1 cellular context compared by ENCODE assay signal in the genomic region with DNA sequence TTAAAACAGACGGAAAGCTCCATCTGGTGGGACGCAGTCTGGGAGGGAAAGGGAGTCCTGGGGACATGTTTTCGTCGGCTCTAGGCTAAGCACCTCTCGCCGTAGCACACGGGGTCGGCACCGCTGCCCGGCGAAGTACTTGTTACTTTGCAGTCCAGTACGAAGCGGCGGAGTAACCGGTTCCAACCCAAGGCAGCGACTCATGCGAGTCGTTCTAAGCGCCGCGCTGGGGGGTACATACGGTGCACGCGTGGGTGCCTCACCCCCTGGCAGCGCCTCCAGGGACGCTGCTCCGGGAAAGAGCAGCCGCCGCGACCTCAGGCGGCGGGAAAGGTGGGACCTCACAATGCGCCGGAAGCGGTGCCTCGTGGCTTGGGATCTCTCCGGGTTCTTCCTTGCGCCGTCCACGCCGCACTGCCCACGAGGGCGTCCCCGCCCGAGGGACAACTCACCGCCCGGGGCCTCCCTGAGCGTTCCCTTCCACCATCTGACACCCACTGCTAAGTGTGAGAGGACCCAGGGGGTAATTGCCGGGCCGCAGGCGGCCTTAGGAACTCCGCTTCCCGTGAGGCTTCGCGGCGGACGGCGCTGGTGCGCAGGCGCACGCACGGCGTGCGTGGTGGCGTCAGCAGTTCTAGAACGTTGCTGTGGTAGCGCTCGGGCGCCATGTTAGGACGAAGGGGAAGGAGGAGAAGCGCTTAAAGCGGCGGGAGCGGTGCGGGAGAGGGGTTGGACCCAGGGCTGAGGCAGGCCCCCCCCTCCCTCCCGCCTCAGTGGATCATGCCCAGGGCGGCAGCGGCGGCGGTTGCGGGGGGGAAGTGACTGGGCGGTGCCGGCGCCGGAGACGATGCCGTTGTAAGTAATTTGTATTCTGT.
TF ChIP-seq lines count a peak whose summit lies in the region.

A gene (plus strand): TSS at position 637 of the 875 bp plus-strand sequence. CDS start 211 bp downstream, at position 848.

TF ChIP-seq in HEK293, 187 proteins besides CTCF, POLR2A, EP300 and RAD21 (continued from another document and continues in another):
- TF ChIP-seq, protein P1, sequence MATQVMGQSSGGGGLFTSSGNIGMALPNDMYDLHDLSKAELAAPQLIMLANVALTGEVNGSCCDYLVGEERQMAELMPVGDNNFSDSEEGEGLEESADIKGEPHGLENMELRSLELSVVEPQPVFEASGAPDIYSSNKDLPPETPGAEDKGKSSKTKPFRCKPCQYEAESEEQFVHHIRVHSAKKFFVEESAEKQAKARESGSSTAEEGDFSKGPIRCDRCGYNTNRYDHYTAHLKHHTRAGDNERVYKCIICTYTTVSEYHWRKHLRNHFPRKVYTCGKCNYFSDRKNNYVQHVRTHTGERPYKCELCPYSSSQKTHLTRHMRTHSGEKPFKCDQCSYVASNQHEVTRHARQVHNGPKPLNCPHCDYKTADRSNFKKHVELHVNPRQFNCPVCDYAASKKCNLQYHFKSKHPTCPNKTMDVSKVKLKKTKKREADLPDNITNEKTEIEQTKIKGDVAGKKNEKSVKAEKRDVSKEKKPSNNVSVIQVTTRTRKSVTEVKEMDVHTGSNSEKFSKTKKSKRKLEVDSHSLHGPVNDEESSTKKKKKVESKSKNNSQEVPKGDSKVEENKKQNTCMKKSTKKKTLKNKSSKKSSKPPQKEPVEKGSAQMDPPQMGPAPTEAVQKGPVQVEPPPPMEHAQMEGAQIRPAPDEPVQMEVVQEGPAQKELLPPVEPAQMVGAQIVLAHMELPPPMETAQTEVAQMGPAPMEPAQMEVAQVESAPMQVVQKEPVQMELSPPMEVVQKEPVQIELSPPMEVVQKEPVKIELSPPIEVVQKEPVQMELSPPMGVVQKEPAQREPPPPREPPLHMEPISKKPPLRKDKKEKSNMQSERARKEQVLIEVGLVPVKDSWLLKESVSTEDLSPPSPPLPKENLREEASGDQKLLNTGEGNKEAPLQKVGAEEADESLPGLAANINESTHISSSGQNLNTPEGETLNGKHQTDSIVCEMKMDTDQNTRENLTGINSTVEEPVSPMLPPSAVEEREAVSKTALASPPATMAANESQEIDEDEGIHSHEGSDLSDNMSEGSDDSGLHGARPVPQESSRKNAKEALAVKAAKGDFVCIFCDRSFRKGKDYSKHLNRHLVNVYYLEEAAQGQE (tag by site-specific recombination; IDR thresholded peaks at IDR 0.05): peak; percentile 43; the same call in 1 of the 2 replicates
- no peak for TF ChIP-seq ZNF350 (tag by site-specific recombination; IDR thresholded peaks at IDR 0.05)
- TF ChIP-seq WT1 (tag by site-specific recombination; IDR thresholded peaks at IDR 0.05): peak; percentile 45
- TF ChIP-seq, protein P2, sequence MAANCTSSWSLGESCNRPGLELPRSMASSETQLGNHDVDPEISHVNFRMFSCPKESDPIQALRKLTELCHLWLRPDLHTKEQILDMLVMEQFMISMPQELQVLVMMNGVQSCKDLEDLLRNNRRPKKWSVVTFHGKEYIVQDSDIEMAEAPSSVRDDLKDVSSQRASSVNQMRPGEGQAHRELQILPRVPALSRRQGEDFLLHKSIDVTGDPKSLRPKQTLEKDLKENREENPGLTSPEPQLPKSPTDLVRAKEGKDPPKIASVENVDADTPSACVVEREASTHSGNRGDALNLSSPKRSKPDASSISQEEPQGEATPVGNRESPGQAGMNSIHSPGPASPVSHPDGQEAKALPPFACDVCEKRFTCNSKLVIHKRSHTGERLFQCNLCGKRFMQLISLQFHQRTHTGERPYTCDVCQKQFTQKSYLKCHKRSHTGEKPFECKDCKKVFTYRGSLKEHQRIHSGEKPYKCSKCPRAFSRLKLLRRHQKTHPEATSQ (tag by site-specific recombination; IDR thresholded peaks at IDR 0.05): 0 out of 2 replicates have a peak, but pooled peaks have one; percentile 40
- TF ChIP-seq ZNF670 (tag by site-specific recombination; IDR thresholded peaks at IDR 0.05; ENCODE audit: low read depth): no peak
- no peak for TF ChIP-seq ZNF677 (tag by site-specific recombination; IDR thresholded peaks at IDR 0.05)
- no peak for TF ChIP-seq ZNF416 (tag by site-specific recombination; IDR thresholded peaks at IDR 0.05)
- TF ChIP-seq, protein P3, sequence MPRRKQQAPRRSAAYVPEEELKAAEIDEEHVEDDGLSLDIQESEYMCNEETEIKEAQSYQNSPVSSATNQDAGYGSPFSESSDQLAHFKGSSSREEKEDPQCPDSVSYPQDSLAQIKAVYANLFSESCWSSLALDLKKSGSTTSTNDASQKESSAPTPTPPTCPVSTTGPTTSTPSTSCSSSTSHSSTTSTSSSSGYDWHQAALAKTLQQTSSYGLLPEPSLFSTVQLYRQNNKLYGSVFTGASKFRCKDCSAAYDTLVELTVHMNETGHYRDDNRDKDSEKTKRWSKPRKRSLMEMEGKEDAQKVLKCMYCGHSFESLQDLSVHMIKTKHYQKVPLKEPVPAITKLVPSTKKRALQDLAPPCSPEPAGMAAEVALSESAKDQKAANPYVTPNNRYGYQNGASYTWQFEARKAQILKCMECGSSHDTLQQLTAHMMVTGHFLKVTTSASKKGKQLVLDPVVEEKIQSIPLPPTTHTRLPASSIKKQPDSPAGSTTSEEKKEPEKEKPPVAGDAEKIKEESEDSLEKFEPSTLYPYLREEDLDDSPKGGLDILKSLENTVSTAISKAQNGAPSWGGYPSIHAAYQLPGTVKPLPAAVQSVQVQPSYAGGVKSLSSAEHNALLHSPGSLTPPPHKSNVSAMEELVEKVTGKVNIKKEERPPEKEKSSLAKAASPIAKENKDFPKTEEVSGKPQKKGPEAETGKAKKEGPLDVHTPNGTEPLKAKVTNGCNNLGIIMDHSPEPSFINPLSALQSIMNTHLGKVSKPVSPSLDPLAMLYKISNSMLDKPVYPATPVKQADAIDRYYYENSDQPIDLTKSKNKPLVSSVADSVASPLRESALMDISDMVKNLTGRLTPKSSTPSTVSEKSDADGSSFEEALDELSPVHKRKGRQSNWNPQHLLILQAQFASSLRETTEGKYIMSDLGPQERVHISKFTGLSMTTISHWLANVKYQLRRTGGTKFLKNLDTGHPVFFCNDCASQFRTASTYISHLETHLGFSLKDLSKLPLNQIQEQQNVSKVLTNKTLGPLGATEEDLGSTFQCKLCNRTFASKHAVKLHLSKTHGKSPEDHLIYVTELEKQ (tag by site-specific recombination; IDR thresholded peaks at IDR 0.05; ENCODE audit: borderline replicate concordance): no peak
- TF ChIP-seq, protein P4, sequence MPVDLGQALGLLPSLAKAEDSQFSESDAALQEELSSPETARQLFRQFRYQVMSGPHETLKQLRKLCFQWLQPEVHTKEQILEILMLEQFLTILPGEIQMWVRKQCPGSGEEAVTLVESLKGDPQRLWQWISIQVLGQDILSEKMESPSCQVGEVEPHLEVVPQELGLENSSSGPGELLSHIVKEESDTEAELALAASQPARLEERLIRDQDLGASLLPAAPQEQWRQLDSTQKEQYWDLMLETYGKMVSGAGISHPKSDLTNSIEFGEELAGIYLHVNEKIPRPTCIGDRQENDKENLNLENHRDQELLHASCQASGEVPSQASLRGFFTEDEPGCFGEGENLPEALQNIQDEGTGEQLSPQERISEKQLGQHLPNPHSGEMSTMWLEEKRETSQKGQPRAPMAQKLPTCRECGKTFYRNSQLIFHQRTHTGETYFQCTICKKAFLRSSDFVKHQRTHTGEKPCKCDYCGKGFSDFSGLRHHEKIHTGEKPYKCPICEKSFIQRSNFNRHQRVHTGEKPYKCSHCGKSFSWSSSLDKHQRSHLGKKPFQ (tag by site-specific recombination; IDR thresholded peaks at IDR 0.05): peak; percentile 50; the same call in 1 of the 2 replicates
- TF ChIP-seq ZBTB8A (tag by site-specific recombination; IDR thresholded peaks at IDR 0.05): no peak; the same call in 1 of the 2 replicates
- peak; percentile 98 for TF ChIP-seq GLIS1 (tag by site-specific recombination; IDR thresholded peaks at IDR 0.05)
- TF ChIP-seq, protein P5, sequence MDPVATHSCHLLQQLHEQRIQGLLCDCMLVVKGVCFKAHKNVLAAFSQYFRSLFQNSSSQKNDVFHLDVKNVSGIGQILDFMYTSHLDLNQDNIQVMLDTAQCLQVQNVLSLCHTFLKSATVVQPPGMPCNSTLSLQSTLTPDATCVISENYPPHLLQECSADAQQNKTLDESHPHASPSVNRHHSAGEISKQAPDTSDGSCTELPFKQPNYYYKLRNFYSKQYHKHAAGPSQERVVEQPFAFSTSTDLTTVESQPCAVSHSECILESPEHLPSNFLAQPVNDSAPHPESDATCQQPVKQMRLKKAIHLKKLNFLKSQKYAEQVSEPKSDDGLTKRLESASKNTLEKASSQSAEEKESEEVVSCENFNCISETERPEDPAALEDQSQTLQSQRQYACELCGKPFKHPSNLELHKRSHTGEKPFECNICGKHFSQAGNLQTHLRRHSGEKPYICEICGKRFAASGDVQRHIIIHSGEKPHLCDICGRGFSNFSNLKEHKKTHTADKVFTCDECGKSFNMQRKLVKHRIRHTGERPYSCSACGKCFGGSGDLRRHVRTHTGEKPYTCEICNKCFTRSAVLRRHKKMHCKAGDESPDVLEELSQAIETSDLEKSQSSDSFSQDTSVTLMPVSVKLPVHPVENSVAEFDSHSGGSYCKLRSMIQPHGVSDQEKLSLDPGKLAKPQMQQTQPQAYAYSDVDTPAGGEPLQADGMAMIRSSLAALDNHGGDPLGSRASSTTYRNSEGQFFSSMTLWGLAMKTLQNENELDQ (tag by site-specific recombination; IDR thresholded peaks at IDR 0.05; ENCODE audit: low read depth): no peak
- TF ChIP-seq ZNF510 (tag by site-specific recombination; IDR thresholded peaks at IDR 0.05; ENCODE audit: insufficient replicate concordance): no peak
- no peak for TF ChIP-seq MEIS1 (CRISPR knock-in tag; IDR thresholded peaks at IDR 0.05; ENCODE audit: borderline replicate concordance)
- no peak for TF ChIP-seq ZNF19 (tag by site-specific recombination; IDR thresholded peaks at IDR 0.05; ENCODE audit: low read depth)
- TF ChIP-seq, protein P6, sequence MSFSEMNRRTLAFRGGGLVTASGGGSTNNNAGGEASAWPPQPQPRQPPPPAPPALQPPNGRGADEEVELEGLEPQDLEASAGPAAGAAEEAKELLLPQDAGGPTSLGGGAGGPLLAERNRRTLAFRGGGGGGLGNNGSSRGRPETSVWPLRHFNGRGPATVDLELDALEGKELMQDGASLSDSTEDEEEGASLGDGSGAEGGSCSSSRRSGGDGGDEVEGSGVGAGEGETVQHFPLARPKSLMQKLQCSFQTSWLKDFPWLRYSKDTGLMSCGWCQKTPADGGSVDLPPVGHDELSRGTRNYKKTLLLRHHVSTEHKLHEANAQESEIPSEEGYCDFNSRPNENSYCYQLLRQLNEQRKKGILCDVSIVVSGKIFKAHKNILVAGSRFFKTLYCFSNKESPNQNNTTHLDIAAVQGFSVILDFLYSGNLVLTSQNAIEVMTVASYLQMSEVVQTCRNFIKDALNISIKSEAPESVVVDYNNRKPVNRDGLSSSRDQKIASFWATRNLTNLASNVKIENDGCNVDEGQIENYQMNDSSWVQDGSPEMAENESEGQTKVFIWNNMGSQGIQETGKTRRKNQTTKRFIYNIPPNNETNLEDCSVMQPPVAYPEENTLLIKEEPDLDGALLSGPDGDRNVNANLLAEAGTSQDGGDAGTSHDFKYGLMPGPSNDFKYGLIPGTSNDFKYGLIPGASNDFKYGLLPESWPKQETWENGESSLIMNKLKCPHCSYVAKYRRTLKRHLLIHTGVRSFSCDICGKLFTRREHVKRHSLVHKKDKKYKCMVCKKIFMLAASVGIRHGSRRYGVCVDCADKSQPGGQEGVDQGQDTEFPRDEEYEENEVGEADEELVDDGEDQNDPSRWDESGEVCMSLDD (tag by site-specific recombination; IDR thresholded peaks at IDR 0.05): no peak; the same call in 1 of the 2 replicates
- TF ChIP-seq ZBTB21 (tag by site-specific recombination; IDR thresholded peaks at IDR 0.05): no peak
- TF ChIP-seq ZNF341 (tag by site-specific recombination; IDR thresholded peaks at IDR 0.05; ENCODE audit: low read depth): peak; percentile 75
- TF ChIP-seq ZNF184 (tag by site-specific recombination; IDR thresholded peaks at IDR 0.05): no peak
- TF ChIP-seq, protein P7, sequence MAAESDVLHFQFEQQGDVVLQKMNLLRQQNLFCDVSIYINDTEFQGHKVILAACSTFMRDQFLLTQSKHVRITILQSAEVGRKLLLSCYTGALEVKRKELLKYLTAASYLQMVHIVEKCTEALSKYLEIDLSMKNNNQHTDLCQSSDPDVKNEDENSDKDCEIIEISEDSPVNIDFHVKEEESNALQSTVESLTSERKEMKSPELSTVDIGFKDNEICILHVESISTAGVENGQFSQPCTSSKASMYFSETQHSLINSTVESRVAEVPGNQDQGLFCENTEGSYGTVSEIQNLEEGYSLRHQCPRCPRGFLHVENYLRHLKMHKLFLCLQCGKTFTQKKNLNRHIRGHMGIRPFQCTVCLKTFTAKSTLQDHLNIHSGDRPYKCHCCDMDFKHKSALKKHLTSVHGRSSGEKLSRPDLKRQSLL (tag by site-specific recombination; IDR thresholded peaks at IDR 0.05): no peak
- TF ChIP-seq ZNF112 (tag by site-specific recombination; IDR thresholded peaks at IDR 0.05): no peak
- peak; percentile 31; the same call in 1 of the 2 replicates for TF ChIP-seq KLF16 (tag by site-specific recombination; IDR thresholded peaks at IDR 0.05)
- peak; percentile 36; the same call in 1 of the 2 replicates for TF ChIP-seq ZSCAN23 (tag by site-specific recombination; IDR thresholded peaks at IDR 0.05)
- no peak for TF ChIP-seq PRDM1 (tag by site-specific recombination; IDR thresholded peaks at IDR 0.05)
- peak; percentile 92 for TF ChIP-seq FEZF1 (tag by site-specific recombination; IDR thresholded peaks at IDR 0.05)
- TF ChIP-seq ZNF629 (tag by site-specific recombination; IDR thresholded peaks at IDR 0.05): peak; percentile 20; the same call in 1 of the 2 replicates
- TF ChIP-seq ZNF133 (tag by site-specific recombination; IDR thresholded peaks at IDR 0.05): no peak
- TF ChIP-seq ZBTB7A (tag by site-specific recombination; IDR thresholded peaks at IDR 0.05; ENCODE audit: low read depth): no peak
- peak; percentile 73 for TF ChIP-seq ZNF600 (tag by site-specific recombination; IDR thresholded peaks at IDR 0.05)
- no peak for TF ChIP-seq OSR2 (tag by site-specific recombination; IDR thresholded peaks at IDR 0.05)
- TF ChIP-seq, protein P8, sequence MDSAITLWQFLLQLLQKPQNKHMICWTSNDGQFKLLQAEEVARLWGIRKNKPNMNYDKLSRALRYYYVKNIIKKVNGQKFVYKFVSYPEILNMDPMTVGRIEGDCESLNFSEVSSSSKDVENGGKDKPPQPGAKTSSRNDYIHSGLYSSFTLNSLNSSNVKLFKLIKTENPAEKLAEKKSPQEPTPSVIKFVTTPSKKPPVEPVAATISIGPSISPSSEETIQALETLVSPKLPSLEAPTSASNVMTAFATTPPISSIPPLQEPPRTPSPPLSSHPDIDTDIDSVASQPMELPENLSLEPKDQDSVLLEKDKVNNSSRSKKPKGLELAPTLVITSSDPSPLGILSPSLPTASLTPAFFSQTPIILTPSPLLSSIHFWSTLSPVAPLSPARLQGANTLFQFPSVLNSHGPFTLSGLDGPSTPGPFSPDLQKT (IDR thresholded peaks at IDR 0.05; ENCODE audit: borderline replicate concordance, low read depth, low read length): no peak; the same call in 1 of the 2 replicates
- TF ChIP-seq HOXD13 (CRISPR knock-in tag; IDR thresholded peaks at IDR 0.05; ENCODE audit: borderline replicate concordance): no peak
- TF ChIP-seq ZNF23 (tag by site-specific recombination; IDR thresholded peaks at IDR 0.05; ENCODE audit: borderline replicate concordance): no peak
- TF ChIP-seq GLIS2 (tag by site-specific recombination; IDR thresholded peaks at IDR 0.05): peak; percentile 100
- TF ChIP-seq ZNF211 (tag by site-specific recombination; IDR thresholded peaks at IDR 0.05; ENCODE audit: low read depth): no peak
- TF ChIP-seq ZNF202 (tag by site-specific recombination; IDR thresholded peaks at IDR 0.05; ENCODE audit: borderline replicate concordance): no peak
